In genomic region chr1:57424231-57425027, GRCh38 we compare ENCODE assay signal across 2 cellular contexts.
A peak's percentile ranks its signal among the peaks of the same experiment; 100 is the strongest.
TF ChIP-seq lines count a peak whose summit lies in the region.

No MANE protein-coding gene starts in this region.

TF ChIP-seq in HEK293, 187 proteins besides CTCF, POLR2A, EP300 and RAD21 (continued from another document and continues in another):
- TF ChIP-seq ZSCAN4 (tag by site-specific recombination; IDR thresholded peaks at IDR 0.05) (no peak), ZIC2 (tag by site-specific recombination; IDR thresholded peaks at IDR 0.05) (0 out of 2 replicates have a peak, but pooled peaks have one; percentile 21), ZBTB8A (tag by site-specific recombination; IDR thresholded peaks at IDR 0.05) (peak; percentile 74), ZNF398 (tag by site-specific recombination; IDR thresholded peaks at IDR 0.05) (peak; percentile 89), ZNF449 (tag by site-specific recombination; IDR thresholded peaks at IDR 0.05) (no peak), ZFP37 (tag by site-specific recombination; IDR thresholded peaks at IDR 0.05) (peak; percentile 71), ZNF148 (tag by site-specific recombination; IDR thresholded peaks at IDR 0.05; ENCODE audit: borderline replicate concordance) (no peak), ZBTB17 (tag by site-specific recombination; IDR thresholded peaks at IDR 0.05) (peak; percentile 84), ZNF394 (tag by site-specific recombination; IDR thresholded peaks at IDR 0.05; ENCODE audit: borderline replicate concordance) (peak; percentile 35; the same call in 1 of the 2 replicates), KLF17 (tag by site-specific recombination; IDR thresholded peaks at IDR 0.05) (peak; percentile 51; the same call in 1 of the 2 replicates), ZNF785 (tag by site-specific recombination; IDR thresholded peaks at IDR 0.05) (0 out of 2 replicates have a peak, but pooled peaks have one; percentile 69), IKZF3 (tag by site-specific recombination; IDR thresholded peaks at IDR 0.05) (peak; percentile 75), ZNF596 (tag by site-specific recombination; IDR thresholded peaks at IDR 0.05) (peak; percentile 83), ZBTB10 (tag by site-specific recombination; IDR thresholded peaks at IDR 0.05) (peak; percentile 86)

TF ChIP-seq in WTC11, 78 proteins besides CTCF, POLR2A, EP300 and RAD21 (continued from another document):
- TF ChIP-seq USF1 (CRISPR knock-in tag; IDR thresholded peaks at IDR 0.05) (peak; percentile 81; the same call in 1 of the 2 replicates), AR (CRISPR knock-in tag; IDR thresholded peaks at IDR 0.05) (no peak), E2F1 (CRISPR knock-in tag; IDR thresholded peaks at IDR 0.05) (no peak), ZNF138 (CRISPR knock-in tag; conservative IDR thresholded peaks at IDR 0.05) (peak; percentile 79; the same call in 1 of the 2 replicates), HMGXB4 (CRISPR knock-in tag; IDR thresholded peaks at IDR 0.05) (peak; percentile 89), TEAD1 (CRISPR knock-in tag; IDR thresholded peaks at IDR 0.05) (peak; percentile 75; the same call in 1 of the 2 replicates), ATF1 (CRISPR knock-in tag; IDR thresholded peaks at IDR 0.05) (no peak), HMGA2 (CRISPR knock-in tag; IDR thresholded peaks at IDR 0.05) (no peak), ZNF532 (CRISPR knock-in tag; IDR thresholded peaks at IDR 0.05; ENCODE audit: borderline replicate concordance) (no peak), CREB1 (CRISPR knock-in tag; IDR thresholded peaks at IDR 0.05) (0 out of 2 replicates have a peak, but pooled peaks have one; percentile 53), ERG (CRISPR knock-in tag; IDR thresholded peaks at IDR 0.05) (no peak), AFF4 (CRISPR knock-in tag; IDR thresholded peaks at IDR 0.05; ENCODE audit: borderline replicate concordance) (no peak), PRRX2 (CRISPR knock-in tag; IDR thresholded peaks at IDR 0.05) (no peak), ZBTB43 (CRISPR knock-in tag; IDR thresholded peaks at IDR 0.05) (0 out of 2 replicates have a peak, but pooled peaks have one; percentile 41), JUN (CRISPR knock-in tag; IDR thresholded peaks at IDR 0.05) (no peak)
